ENCODE assay signal across 1 cellular context in genomic region chr6:67475700-67476099, GRCh38.
TF ChIP-seq lines count a peak whose summit lies in the region.

No MANE protein-coding gene starts in this region.

TF ChIP-seq in K562, 482 proteins besides CTCF, POLR2A, EP300 and RAD21:
- TF ChIP-seq E2F6 (IDR thresholded peaks at IDR 0.05; ENCODE audit: borderline replicate concordance in 1 of 2, extremely low read depth in 1 of 2, insufficient read depth in 1 of 2, insufficient read length in 1 of 2, low read depth in 1 of 2, low read length in 1 of 2, poor library complexity in 1 of 2, severe bottlenecking in 1 of 2) = peak in 1 of 2 experiments; percentile 15
- TF ChIP-seq ZNF23 (CRISPR knock-in tag; IDR thresholded peaks at IDR 0.05) = no peak
- TF ChIP-seq HDGF (IDR thresholded peaks at IDR 0.05) = no peak
- peak; percentile 22; the same call in 1 of the 2 replicates for TF ChIP-seq MGA (IDR thresholded peaks at IDR 0.05)
